In the genomic region with DNA sequence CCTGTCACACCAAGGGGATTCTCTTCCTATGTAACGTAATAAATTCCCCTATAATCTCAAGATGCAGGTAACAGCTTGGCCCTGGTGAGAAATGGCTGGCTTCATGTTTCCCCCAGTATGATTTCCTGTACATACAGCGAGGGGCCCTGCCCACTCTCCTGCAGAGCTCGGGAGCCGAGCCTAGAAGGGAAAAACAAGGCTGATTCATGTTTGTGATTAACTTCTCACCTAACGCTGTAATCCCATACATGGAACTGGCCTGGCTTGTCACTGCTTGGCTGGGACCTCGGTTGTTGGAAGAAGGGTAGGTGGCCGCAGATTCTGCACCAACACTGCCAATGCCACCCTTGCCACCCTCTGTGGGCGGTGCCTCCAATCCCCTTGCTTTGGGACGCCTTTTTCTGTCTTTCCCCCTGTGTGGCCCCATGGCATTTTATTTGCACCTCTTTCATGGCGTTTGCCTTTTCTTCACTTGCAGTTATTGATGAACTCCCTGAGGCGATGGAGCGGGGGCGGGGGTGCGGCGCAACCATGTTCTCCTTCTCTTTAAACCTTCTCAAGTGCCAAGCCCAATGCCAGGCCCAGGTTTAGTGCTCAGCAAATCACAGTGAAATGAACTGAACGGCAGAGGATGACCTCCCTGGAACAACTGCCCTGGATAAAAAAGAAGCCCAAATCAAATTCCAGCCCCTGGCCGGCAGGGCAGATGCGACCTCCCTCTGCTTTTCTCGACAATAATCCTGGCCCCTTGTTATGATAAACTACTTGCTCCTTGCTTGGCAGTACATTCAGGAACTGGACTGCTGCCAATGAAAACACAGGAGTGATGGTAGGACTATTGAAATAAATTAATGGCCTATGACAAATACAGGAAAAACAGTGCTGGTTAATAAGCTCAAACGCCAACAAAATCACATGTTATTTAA, we compare ENCODE assay signal across 8 cellular contexts.
DNase-seq lines count a peak whose midpoint lies in the region; ATAC-seq and TF ChIP-seq lines count a peak whose summit lies in the region.

No MANE protein-coding gene starts in this region.

- ATAC-seq in HG02981 (IDR thresholded peaks at IDR 0.05; ENCODE audit: unreplicated experiment) = no peak
- ATAC-seq in HG03565 (IDR thresholded peaks at IDR 0.05; ENCODE audit: unreplicated experiment) = no peak
- ATAC-seq in HG03097 (IDR thresholded peaks at IDR 0.05; ENCODE audit: low FRiP score, unreplicated experiment) = no peak

- CTCF ChIA-PET in MCF 10A (lab: Yijun Ruan, JAX) = interaction anchor here (0.6 to 3.4 kb wide), 2 partner anchors 65 to 203 kb away, joined by 3 to 12 read pairs; no protein-coding TSS in a partner anchor

- H3K36me3 Mint-ChIP-seq in MCF 10A (ENCODE audit: insufficient read depth, unreplicated experiment) (no peaks in the 10 kb centered on the region), osteocyte (ENCODE audit: unreplicated experiment) (no peaks in the 10 kb centered on the region)

- intact Hi-C loops in MCF 10A (cut with micrococcal nuclease) = loop anchor here (5.0 kb wide), 1 partner anchor 166 kb away; a partner anchor contains a TSS

- BruUV-seq in MCF 10A (replicated peaks; lab: Mats Ljungman, UMichigan) = no TSS peak

- no peaks in the 10 kb centered on the region for H3K9me3 Mint-ChIP-seq in MCF 10A (ENCODE audit: unreplicated experiment)
- H3K9me3 Mint-ChIP-seq in osteocyte (ENCODE audit: unreplicated experiment) = no peaks in the 10 kb centered on the region

- peak overlapping the region; percentile 72 for H3K27ac Mint-ChIP-seq in MCF 10A (ENCODE audit: low read depth, unreplicated experiment)
- H3K27ac Mint-ChIP-seq in osteocyte (ENCODE audit: unreplicated experiment) = peak overlapping the region; percentile 12

- H3K4me1 Mint-ChIP-seq in MCF 10A (ENCODE audit: insufficient read depth, unreplicated experiment) (peaks cover 53% of the 10 kb centered on the region), osteocyte (ENCODE audit: unreplicated experiment) (peaks cover 51% of the 10 kb centered on the region)

- POLR2A ChIA-PET in MCF 10A (lab: Yijun Ruan, JAX) = interaction anchor here (0.7 to 4.6 kb wide), 17 partner anchors 8 to 217 kb away, joined by 3 to 23 read pairs (median 4); a partner anchor contains a TSS

- H3K27me3 Mint-ChIP-seq in MCF 10A (ENCODE audit: insufficient read depth, unreplicated experiment) (no peaks in the 10 kb centered on the region), osteocyte (ENCODE audit: unreplicated experiment) (no peaks in the 10 kb centered on the region)

- DNase-seq in EH (ENCODE audit: low read depth) (peak; percentile 71), NCI-H2107 treated with DMSO at 0.1 percent for 48 hours (lab: John Stamatoyannopoulos, UW; ENCODE audit: unreplicated experiment) (peak; percentile 26), MCF 10A (ENCODE audit: unreplicated experiment) (peak; percentile 96), osteocyte (ENCODE audit: extremely low spot score, unreplicated experiment) (no peak), SW 1271 (lab: John Stamatoyannopoulos, UW) (no peak)

- H3K4me3 Mint-ChIP-seq in MCF 10A (ENCODE audit: unreplicated experiment) (peak overlapping the region; percentile 49), osteocyte (ENCODE audit: unreplicated experiment) (no peak overlapping the region)

- TF ChIP-seq CTCF in MCF 10A (IDR thresholded peaks at IDR 0.05; ENCODE audit: unreplicated experiment) (no peak), osteocyte (IDR thresholded peaks at IDR 0.05) (no peak)

Comparison
In these comparisons a context has a peak if more than half of its experiments do, and no peak if none do; other contexts are left out.
1. DNase-seq: peak in EH (single experiment), NCI-H2107 treated with DMSO at 0.1 percent for 48 hours (single experiment) and MCF 10A (single experiment); none in osteocyte (single experiment) and SW 1271 (0 of 2).